Comparison of ENCODE assay signal across 1 cellular context in the genomic region with DNA sequence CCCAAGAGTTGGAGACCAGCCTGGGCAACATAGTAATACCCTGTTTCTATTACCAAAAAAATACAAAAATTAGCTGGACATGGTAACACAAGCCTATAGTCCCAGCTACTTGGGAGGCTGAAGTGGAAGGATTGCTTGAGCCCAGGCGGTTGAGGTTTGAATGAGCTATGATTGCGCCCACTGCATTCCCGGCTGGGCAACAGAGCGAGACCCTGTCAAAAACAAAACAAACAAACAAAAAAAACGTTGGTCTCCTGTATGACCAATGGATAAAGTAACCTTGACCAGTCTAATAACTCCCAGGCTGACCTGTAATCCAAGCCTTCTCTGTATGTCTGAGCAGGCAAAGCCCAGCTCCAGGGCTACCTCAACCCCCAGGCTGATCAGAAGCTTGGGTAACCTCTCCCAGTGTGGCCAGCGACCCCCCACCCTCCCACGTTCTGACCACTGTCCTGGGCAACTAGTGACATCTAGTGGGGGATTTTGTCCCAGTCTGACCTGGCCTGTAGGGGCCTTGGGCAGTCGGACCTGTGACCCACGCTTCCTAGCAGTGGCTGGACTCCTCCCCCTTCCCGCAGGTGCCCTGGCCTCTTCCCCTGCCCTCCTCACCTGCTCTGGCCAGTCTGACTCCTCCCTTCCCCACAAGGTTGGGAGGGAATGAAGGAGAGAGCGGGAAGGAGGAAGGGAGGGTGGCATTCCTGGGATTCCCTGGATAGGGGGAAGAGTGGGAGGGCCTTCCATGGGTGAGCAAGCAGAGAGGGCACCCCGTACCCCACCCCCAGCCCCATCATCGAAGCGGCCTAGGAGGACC.
TF ChIP-seq lines count a peak whose summit lies in the region.

No MANE protein-coding gene starts in this region.

TF ChIP-seq in SK-N-SH, 30 proteins besides CTCF, POLR2A, EP300 and RAD21 (continued from another document):
- TF ChIP-seq SMC3 (IDR thresholded peaks at IDR 0.05; ENCODE audit: low read depth, low read length): peak; percentile 44
